ENCODE assay signal across 13 cellular contexts in the genomic region with DNA sequence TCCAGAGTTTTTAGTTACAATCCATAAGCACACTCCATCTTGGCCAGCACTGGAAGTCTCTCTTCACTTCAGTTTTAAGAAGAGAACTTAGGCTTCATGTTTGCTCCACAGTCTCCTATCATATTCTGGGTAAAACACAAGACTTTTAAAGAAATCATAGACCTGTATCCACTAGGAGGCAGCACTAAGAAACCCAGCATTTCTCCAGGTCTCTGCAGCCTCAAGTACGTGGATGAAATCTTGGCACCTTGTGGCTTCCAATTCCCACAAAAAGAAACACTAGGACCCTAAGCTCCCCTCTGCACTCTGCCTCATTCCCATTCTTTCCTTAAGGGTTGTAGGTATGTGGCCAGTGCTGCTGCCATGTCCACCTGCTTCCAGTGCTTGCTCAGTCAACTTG.
DNase-seq lines count a peak whose midpoint lies in the region; ATAC-seq, FAIRE-seq and TF ChIP-seq lines count a peak whose summit lies in the region.
"Had no signal": no experiment of that assay in that cellular context is flagged by ENCODE, and none has a peak within 500 bp of the region (broad histone marks: within the 10 kb centered on the region; RNA-seq: fewer than 3 reads in every experiment).

No MANE protein-coding gene starts in this region.

- no peak for DNase-seq in BJ (ENCODE audit: low read depth)
- DNase-seq in HT-29 (ENCODE audit: low spot score), result peak; percentile 48
- DNase-seq in keratinocyte (ENCODE audit: low read depth, low spot score), result no peak
- DNase-seq in midbrain (lab: John Stamatoyannopoulos, UW), result no peak
- no peak for DNase-seq in activated gamma-delta T cell treated with Interleukin-2 at 50 U/mL for 16 hours
- no peak for DNase-seq in stimulated activated naive CD8-positive, alpha-beta T cell treated with anti-CD3 and anti-CD28 coated beads, Interleukin-15, Interleukin-2, amounts not matched to agents 100 U/mL and 50 U/mL, for 24 hours
- DNase-seq: activated CD8-positive, alpha-beta memory T cell treated with anti-CD3 and anti-CD28 coated beads, Interleukin-2, amount 10 ng/mL, durations not matched to agents 7 days and 5 days; amniotic stem cell; CD8-positive, alpha-beta memory T cell; NCI-H1105 had no signal

- POLR2A ChIA-PET in BJ (lab: Charles Lee), result no interaction called here

- H2AFZ ChIP-seq in keratinocyte (ENCODE audit: control insufficient read depth, low read length), result no peak overlapping the region

- no peak overlapping the region for H3K9ac ChIP-seq in keratinocyte (ENCODE audit: control insufficient read depth, extremely low read depth, insufficient read depth, low read length)

- peak; percentile 13; the same call in 1 of the 2 replicates for TF ChIP-seq CTCF in BJ (IDR thresholded peaks at IDR 0.05; ENCODE audit: insufficient read depth, low read depth, low read length)
- peak in 2 of 3 experiments; percentile 18 to 44 for TF ChIP-seq CTCF in keratinocyte (optimal IDR thresholded peaks at IDR 0.05 in 1 of 3, IDR thresholded peaks at IDR 0.05 in 1 of 3, conservative IDR thresholded peaks at IDR 0.05 in 1 of 3; ENCODE audit: extremely low read depth in 1 of 3, insufficient read depth in 2 of 3, low read length in 3 of 3)

- peaks cover 15% of the 10 kb centered on the region for H3K4me1 Mint-ChIP-seq in activated T-helper 17 cell treated with anti-CD3 and anti-CD28 coated beads, Interleukin-2, amount 50 U/mL, for 72 hours

- H3K9me3 Mint-ChIP-seq in activated T-helper 17 cell treated with anti-CD3 and anti-CD28 coated beads, Interleukin-2, amount 50 U/mL, for 72 hours, result no peaks in the 10 kb centered on the region
- H3K9me3 Mint-ChIP-seq: CD8-positive, alpha-beta memory T cell had no signal

- ATAC-seq in activated T-helper 17 cell treated with anti-CD3 and anti-CD28 coated beads, Interleukin-2, amount 50 U/mL, for 72 hours (replicated peaks), result no peak
- ATAC-seq in HG03432 (IDR thresholded peaks at IDR 0.05; ENCODE audit: unreplicated experiment), result no peak
- no peak for ATAC-seq in stimulated activated naive CD8-positive, alpha-beta T cell treated with anti-CD3 and anti-CD28 coated beads, Interleukin-15, Interleukin-2, amounts not matched to agents 100 U/mL and 50 U/mL, for 24 hours
- ATAC-seq: activated CD8-positive, alpha-beta memory T cell treated with anti-CD3 and anti-CD28 coated beads, Interleukin-2, amount 10 ng/mL, durations not matched to agents 7 days and 5 days had no signal

- no peak overlapping the region for H3K4me2 ChIP-seq in keratinocyte (ENCODE audit: control insufficient read depth, extremely low read depth, insufficient read depth, low read depth, low read length)

- H3K27ac ChIP-seq in keratinocyte (ENCODE audit: control insufficient read depth, insufficient read depth, low read length), result no peak overlapping the region

- peak overlapping the region; percentile 42 for H3K4me3 Mint-ChIP-seq in activated T-helper 17 cell treated with anti-CD3 and anti-CD28 coated beads, Interleukin-2, amount 50 U/mL, for 72 hours
- H3K4me3 Mint-ChIP-seq: activated CD8-positive, alpha-beta memory T cell treated with anti-CD3 and anti-CD28 coated beads, Interleukin-2, amount 10 ng/mL, durations not matched to agents 7 days and 5 days; CD8-positive, alpha-beta memory T cell; T-helper 1 cell treated with Interleukin-12 subunit alpha and Interleukin-12 subunit beta and Interleukin-4 antibody, amounts not matched to agents 30 μg/mL and 1 μg/mL, for 36 hours had no signal

- H3K36me3 ChIP-seq in BJ (ENCODE audit: control insufficient read depth, insufficient read depth, low read length), result no peaks in the 10 kb centered on the region
- H3K36me3 ChIP-seq in keratinocyte (ENCODE audit: control insufficient read depth in 2 of 2, extremely low read depth in 1 of 2, insufficient read depth in 2 of 2, low read length in 2 of 2), result no peaks in the 10 kb centered on the region

- H3K27me3 Mint-ChIP-seq in activated T-helper 17 cell treated with anti-CD3 and anti-CD28 coated beads, Interleukin-2, amount 50 U/mL, for 72 hours, result no peaks in the 10 kb centered on the region
- H3K27me3 Mint-ChIP-seq: activated CD8-positive, alpha-beta memory T cell treated with anti-CD3 and anti-CD28 coated beads, Interleukin-2, amount 10 ng/mL, durations not matched to agents 7 days and 5 days had no signal

- dilution Hi-C loops in keratinocyte (cut with MboI; ENCODE audit: extremely low pct_ligation_motif_present, low sequenced_read_pairs), result no loop called here

- no peak overlapping the region for H3K4me3 ChIP-seq in BJ (ENCODE audit: low read depth, low read length)
- H3K4me3 ChIP-seq in keratinocyte (ENCODE audit: control insufficient read depth in 2 of 3, extremely low read depth in 1 of 3, insufficient read depth in 2 of 3, low read depth in 1 of 3, low read length in 3 of 3), result no peak overlapping the region

- H3K9me3 ChIP-seq in keratinocyte (ENCODE audit: control insufficient read depth, low read depth, low read length), result no peaks in the 10 kb centered on the region

- H3K36me3 Mint-ChIP-seq in activated T-helper 17 cell treated with anti-CD3 and anti-CD28 coated beads, Interleukin-2, amount 50 U/mL, for 72 hours (ENCODE audit: low read depth), result no peaks in the 10 kb centered on the region
- H3K36me3 Mint-ChIP-seq: activated CD8-positive, alpha-beta memory T cell treated with anti-CD3 and anti-CD28 coated beads, Interleukin-2, amount 10 ng/mL, durations not matched to agents 7 days and 5 days; CD8-positive, alpha-beta memory T cell had no signal

- no peaks in the 10 kb centered on the region for H3K9me1 ChIP-seq in keratinocyte (ENCODE audit: control insufficient read depth, extremely low read depth, insufficient read depth, low read length)

- H3K27me3 ChIP-seq in BJ (ENCODE audit: control insufficient read depth, insufficient read depth, low read length) (no peaks in the 10 kb centered on the region), keratinocyte (ENCODE audit: control insufficient read depth, extremely low read depth, insufficient read depth, low read length) (no peaks in the 10 kb centered on the region)

- CTCF ChIA-PET in BJ (lab: Yijun Ruan, JAX), result interaction anchor here (1.0 kb wide), 1 partner anchor 11 kb away, joined by 3 read pairs; no protein-coding TSS in a partner anchor

- no peak for FAIRE-seq in keratinocyte (lab: Jason Lieb, UNC)

- peak overlapping the region; percentile 90 for H3K27ac Mint-ChIP-seq in activated T-helper 17 cell treated with anti-CD3 and anti-CD28 coated beads, Interleukin-2, amount 50 U/mL, for 72 hours
- H3K27ac Mint-ChIP-seq: T-helper 1 cell treated with Interleukin-12 subunit alpha and Interleukin-12 subunit beta and Interleukin-4 antibody, amounts not matched to agents 30 μg/mL and 1 μg/mL, for 36 hours had no signal

- no peaks in the 10 kb centered on the region for H4K20me1 ChIP-seq in keratinocyte (ENCODE audit: control insufficient read depth, extremely low read depth, insufficient read depth, low read length)

- no peaks in the 10 kb centered on the region for H3K79me2 ChIP-seq in keratinocyte (ENCODE audit: control insufficient read depth, insufficient read depth, low read length)

- H3K4me1 ChIP-seq in keratinocyte (ENCODE audit: control insufficient read depth, extremely low read depth, insufficient read depth, low read length), result no peaks in the 10 kb centered on the region
